In the genomic region with DNA sequence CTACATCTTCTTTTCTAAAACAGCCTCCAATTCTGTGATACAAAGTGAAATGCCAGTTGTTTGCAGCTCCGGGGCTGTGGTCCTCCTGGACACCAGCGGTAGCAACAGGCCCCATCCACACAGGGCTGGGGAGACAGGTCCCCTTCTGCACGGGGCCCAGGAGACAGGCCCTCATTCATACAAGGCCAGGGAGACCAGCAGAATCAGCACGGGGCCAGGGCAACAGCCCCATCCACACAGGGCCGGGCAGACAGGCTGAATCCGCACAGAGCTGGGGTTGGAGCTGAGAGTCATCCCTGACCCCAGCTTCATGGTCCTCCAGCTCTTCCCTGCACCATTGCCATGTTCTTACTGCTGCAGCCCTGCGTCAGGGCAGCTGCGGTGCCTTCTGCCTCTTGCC, we compare ENCODE assay signal across 19 cellular contexts.
A peak's percentile ranks its signal among the peaks of the same experiment; 100 is the strongest.
DNase-seq lines count a peak whose midpoint lies in the region; ATAC-seq and TF ChIP-seq lines count a peak whose summit lies in the region.
"Had no signal": no experiment of that assay in that cellular context is flagged by ENCODE, and none has a peak within 500 bp of the region (broad histone marks: within the 10 kb centered on the region; RNA-seq: fewer than 3 reads in every experiment).

No MANE protein-coding gene starts in this region.

- ATAC-seq in GM23338 (no peak), PC-3 (peak; percentile 23; the same call in 1 of the 2 replicates), HG02973 (IDR thresholded peaks at IDR 0.05; ENCODE audit: unreplicated experiment) (no peak), HG02970 (IDR thresholded peaks at IDR 0.05; ENCODE audit: low FRiP score, unreplicated experiment) (no peak), HG02840 (IDR thresholded peaks at IDR 0.05; ENCODE audit: low FRiP score, unreplicated experiment) (no peak)
- no peak for ATAC-seq in naive thymus-derived CD4-positive, alpha-beta T cell
- ATAC-seq: CD8-positive, alpha-beta T cell had no signal

- H3K4me3 Mint-ChIP-seq in GM23338 = no peak overlapping the region
- H3K4me3 Mint-ChIP-seq in naive thymus-derived CD4-positive, alpha-beta T cell = peak overlapping the region in 2 of 10 donors; percentile 11 to 44
- H3K4me3 Mint-ChIP-seq: CD14-positive monocyte; CD8-positive, alpha-beta T cell had no signal

- H3K4me3 ChIP-seq in GM23338 (no peak overlapping the region), PC-3 (ENCODE audit: low read length) (no peak overlapping the region)
- no peak overlapping the region for H3K4me3 ChIP-seq in naive thymus-derived CD4-positive, alpha-beta T cell (ENCODE audit: low read length)
- H3K4me3 ChIP-seq: GM23248, HAP-1 had no signal

- CTCF ChIA-PET in PC-3 (lab: Charles Lee) = no interaction called here
- CTCF ChIA-PET in naive thymus-derived CD4-positive, alpha-beta T cell (lab: Charles Lee) = no interaction called here

- POLR2A ChIA-PET in PC-3 (lab: Charles Lee; ENCODE audit: unreplicated experiment) = no interaction called here
- POLR2A ChIA-PET in naive thymus-derived CD4-positive, alpha-beta T cell (lab: Charles Lee) = no interaction called here

- H3K9me3 ChIP-seq in PC-3 (ENCODE audit: low read length) = no peaks in the 10 kb centered on the region
- H3K9me3 ChIP-seq in naive thymus-derived CD4-positive, alpha-beta T cell (ENCODE audit: control insufficient read depth in 2 of 3, low read length in 3 of 3) = no peaks in the 10 kb centered on the region
- H3K9me3 ChIP-seq: BE2C, HAP-1 had no signal

- no peaks in the 10 kb centered on the region for H3K9me2 ChIP-seq in GM23338 (ENCODE audit: insufficient read depth)
- no peaks in the 10 kb centered on the region for H3K9me2 ChIP-seq in PC-3 (replicated peaks; ENCODE audit: low read length)

- no peak for DNase-seq in GM23338 (ENCODE audit: low spot score)
- no peak for DNase-seq in PC-3
- DNase-seq in naive thymus-derived CD4-positive, alpha-beta T cell = no peak
- no peak for DNase-seq in effector CD4-positive, alpha-beta T cell
- DNase-seq: ACHN; BE2C; Calu3; CD8-positive, alpha-beta T cell; DMS79 treated with DMSO at 0.1 percent for 48 hours; GF-D8; Kasumi-1; KBM-7 had no signal

- H3K79me2 ChIP-seq in GM23338 (replicated peaks; ENCODE audit: insufficient read depth) = no peaks in the 10 kb centered on the region
- no peaks in the 10 kb centered on the region for H3K79me2 ChIP-seq in PC-3 (ENCODE audit: low read length)

- H3K4me2 ChIP-seq in GM23338 (no peak overlapping the region), PC-3 (ENCODE audit: low read length) (no peak overlapping the region)

- peaks cover 3% of the 10 kb centered on the region for H3K27me3 Mint-ChIP-seq in GM23338 (ENCODE audit: insufficient read depth, low read depth, poor library complexity)
- no peaks in the 10 kb centered on the region for H3K27me3 Mint-ChIP-seq in naive thymus-derived CD4-positive, alpha-beta T cell
- H3K27me3 Mint-ChIP-seq: IgD-negative memory B cell had no signal

- TF ChIP-seq CTCF in GM23338 (conservative IDR thresholded peaks at IDR 0.05; ENCODE audit: low read depth in 2 of 2) (no peak), PC-3 (conservative IDR thresholded peaks at IDR 0.05; ENCODE audit: low read depth, low read length) (no peak)

- no peak overlapping the region for H3K9ac ChIP-seq in PC-3 (ENCODE audit: low read length)
- H3K9ac ChIP-seq: GM23248 had no signal

- H2AFZ ChIP-seq in GM23338 (no peak overlapping the region), PC-3 (ENCODE audit: low read length) (no peak overlapping the region)
- H2AFZ ChIP-seq: GM23248 had no signal

- H3F3A ChIP-seq in GM23338 (replicated peaks; ENCODE audit: low read depth) (no peaks in the 10 kb centered on the region), PC-3 (ENCODE audit: low read length, unreplicated experiment) (no peaks in the 10 kb centered on the region)

- 0 out of 2 replicates have a peak overlapping the region, but pooled peaks have one; percentile 19 for H3K27ac Mint-ChIP-seq in GM23338
- peak overlapping the region in 5 of 9 donors; percentile 23 to 69 (median 48) for H3K27ac Mint-ChIP-seq in naive thymus-derived CD4-positive, alpha-beta T cell
- H3K27ac Mint-ChIP-seq: CD8-positive, alpha-beta T cell had no signal

- H3K9me3 Mint-ChIP-seq in GM23338 = no peaks in the 10 kb centered on the region
- H3K9me3 Mint-ChIP-seq in naive thymus-derived CD4-positive, alpha-beta T cell = peaks cover 0 to 2% (median 0%) of the 10 kb centered on the region in 11 donors
- H3K9me3 Mint-ChIP-seq: CD14-positive monocyte; CD8-positive, alpha-beta T cell; IgD-negative memory B cell had no signal

- H3K27ac ChIP-seq in GM23338 (ENCODE audit: low read depth) = no peak overlapping the region
- H3K27ac ChIP-seq in PC-3 (ENCODE audit: low read length) = no peak overlapping the region
- no peak overlapping the region for H3K27ac ChIP-seq in naive thymus-derived CD4-positive, alpha-beta T cell (ENCODE audit: low read depth, low read length)
- H3K27ac ChIP-seq: GM23248 had no signal

- H4K20me1 ChIP-seq in GM23338 (replicated peaks; ENCODE audit: insufficient read depth) (no peaks in the 10 kb centered on the region), PC-3 (ENCODE audit: low read length) (no peaks in the 10 kb centered on the region)

- BruUV-seq in PC-3 (replicated peaks; lab: Mats Ljungman, UMichigan) = no TSS peak

- H3K36me3 ChIP-seq in GM23338 (ENCODE audit: insufficient read depth) = no peaks in the 10 kb centered on the region
- no peaks in the 10 kb centered on the region for H3K36me3 ChIP-seq in PC-3 (ENCODE audit: low read depth, low read length)
- peaks cover 0 to 22% (median 0%) of the 10 kb centered on the region in 3 experiments for H3K36me3 ChIP-seq in naive thymus-derived CD4-positive, alpha-beta T cell (ENCODE audit: control insufficient read depth in 2 of 3, insufficient read depth in 3 of 3, low read length in 3 of 3)
- H3K36me3 ChIP-seq: BE2C, HAP-1 had no signal

- intact Hi-C loops in PC-3 (cut with micrococcal nuclease) = no loop called here
- intact Hi-C loops in naive thymus-derived CD4-positive, alpha-beta T cell (cut with micrococcal nuclease) = no loop called here

- H3K36me3 Mint-ChIP-seq in GM23338 (ENCODE audit: low read depth) = peaks cover 5% of the 10 kb centered on the region; the same call in 1 of the 3 replicates
- peaks cover 0 to 68% (median 29%) of the 10 kb centered on the region in 5 donors for H3K36me3 Mint-ChIP-seq in naive thymus-derived CD4-positive, alpha-beta T cell

- H3K4me1 ChIP-seq in GM23338 (ENCODE audit: insufficient read depth) = no peaks in the 10 kb centered on the region
- no peaks in the 10 kb centered on the region for H3K4me1 ChIP-seq in PC-3 (ENCODE audit: insufficient read depth, low read length)
- H3K4me1 ChIP-seq in naive thymus-derived CD4-positive, alpha-beta T cell (ENCODE audit: control insufficient read depth in 2 of 2, insufficient read depth in 2 of 2, low read length in 2 of 2) = no peaks in the 10 kb centered on the region
- H3K4me1 ChIP-seq: BE2C, HAP-1 had no signal

- peaks cover 18% of the 10 kb centered on the region; the same call in 2 of the 3 replicates for H3K4me1 Mint-ChIP-seq in GM23338
- peaks cover 6 to 34% (median 14%) of the 10 kb centered on the region in 7 donors for H3K4me1 Mint-ChIP-seq in naive thymus-derived CD4-positive, alpha-beta T cell

- H3K27me3 ChIP-seq in GM23338 (ENCODE audit: insufficient read depth) (no peaks in the 10 kb centered on the region), PC-3 (ENCODE audit: low read length) (no peaks in the 10 kb centered on the region)
- H3K27me3 ChIP-seq in naive thymus-derived CD4-positive, alpha-beta T cell (ENCODE audit: control insufficient read depth in 2 of 2, insufficient read depth in 2 of 2, low read length in 2 of 2) = no peaks in the 10 kb centered on the region
- H3K27me3 ChIP-seq: BE2C had no signal

TF ChIP-seq in GM23338, 12 proteins besides CTCF, POLR2A, EP300 and RAD21 (continues in another document):
- TF ChIP-seq EZH2phosphoT487 (IDR thresholded peaks at IDR 0.05; ENCODE audit: unreplicated experiment) (no peak), JUNB (IDR thresholded peaks at IDR 0.05; ENCODE audit: unreplicated experiment) (no peak), STAT1 (IDR thresholded peaks at IDR 0.05; ENCODE audit: unreplicated experiment) (no peak), CREB1 (CRISPR knock-in tag; IDR thresholded peaks at IDR 0.05; ENCODE audit: low read depth) (no peak), POLR2AphosphoS5 (IDR thresholded peaks at IDR 0.05; ENCODE audit: low read depth) (no peak)
- TF ChIP-seq, protein P1, sequence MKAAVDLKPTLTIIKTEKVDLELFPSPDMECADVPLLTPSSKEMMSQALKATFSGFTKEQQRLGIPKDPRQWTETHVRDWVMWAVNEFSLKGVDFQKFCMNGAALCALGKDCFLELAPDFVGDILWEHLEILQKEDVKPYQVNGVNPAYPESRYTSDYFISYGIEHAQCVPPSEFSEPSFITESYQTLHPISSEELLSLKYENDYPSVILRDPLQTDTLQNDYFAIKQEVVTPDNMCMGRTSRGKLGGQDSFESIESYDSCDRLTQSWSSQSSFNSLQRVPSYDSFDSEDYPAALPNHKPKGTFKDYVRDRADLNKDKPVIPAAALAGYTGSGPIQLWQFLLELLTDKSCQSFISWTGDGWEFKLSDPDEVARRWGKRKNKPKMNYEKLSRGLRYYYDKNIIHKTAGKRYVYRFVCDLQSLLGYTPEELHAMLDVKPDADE (IDR thresholded peaks at IDR 0.05) = no peak
- TF ChIP-seq, protein P2, sequence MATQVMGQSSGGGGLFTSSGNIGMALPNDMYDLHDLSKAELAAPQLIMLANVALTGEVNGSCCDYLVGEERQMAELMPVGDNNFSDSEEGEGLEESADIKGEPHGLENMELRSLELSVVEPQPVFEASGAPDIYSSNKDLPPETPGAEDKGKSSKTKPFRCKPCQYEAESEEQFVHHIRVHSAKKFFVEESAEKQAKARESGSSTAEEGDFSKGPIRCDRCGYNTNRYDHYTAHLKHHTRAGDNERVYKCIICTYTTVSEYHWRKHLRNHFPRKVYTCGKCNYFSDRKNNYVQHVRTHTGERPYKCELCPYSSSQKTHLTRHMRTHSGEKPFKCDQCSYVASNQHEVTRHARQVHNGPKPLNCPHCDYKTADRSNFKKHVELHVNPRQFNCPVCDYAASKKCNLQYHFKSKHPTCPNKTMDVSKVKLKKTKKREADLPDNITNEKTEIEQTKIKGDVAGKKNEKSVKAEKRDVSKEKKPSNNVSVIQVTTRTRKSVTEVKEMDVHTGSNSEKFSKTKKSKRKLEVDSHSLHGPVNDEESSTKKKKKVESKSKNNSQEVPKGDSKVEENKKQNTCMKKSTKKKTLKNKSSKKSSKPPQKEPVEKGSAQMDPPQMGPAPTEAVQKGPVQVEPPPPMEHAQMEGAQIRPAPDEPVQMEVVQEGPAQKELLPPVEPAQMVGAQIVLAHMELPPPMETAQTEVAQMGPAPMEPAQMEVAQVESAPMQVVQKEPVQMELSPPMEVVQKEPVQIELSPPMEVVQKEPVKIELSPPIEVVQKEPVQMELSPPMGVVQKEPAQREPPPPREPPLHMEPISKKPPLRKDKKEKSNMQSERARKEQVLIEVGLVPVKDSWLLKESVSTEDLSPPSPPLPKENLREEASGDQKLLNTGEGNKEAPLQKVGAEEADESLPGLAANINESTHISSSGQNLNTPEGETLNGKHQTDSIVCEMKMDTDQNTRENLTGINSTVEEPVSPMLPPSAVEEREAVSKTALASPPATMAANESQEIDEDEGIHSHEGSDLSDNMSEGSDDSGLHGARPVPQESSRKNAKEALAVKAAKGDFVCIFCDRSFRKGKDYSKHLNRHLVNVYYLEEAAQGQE (IDR thresholded peaks at IDR 0.05; ENCODE audit: unreplicated experiment) = no peak
